36 cellular contexts compared by ENCODE assay signal in genomic region chr2:137997733-137998132, GRCh38. TPM values are rescaled to one million over a fixed set of nuclear protein-coding genes. Genes with fewer than 3 reads are reported as not detected.
"Had no signal": no experiment of that assay in that cellular context is flagged by ENCODE, and none has a peak within 500 bp of the region (broad histone marks: within the 10 kb centered on the region; RNA-seq: fewer than 3 reads in every experiment).

No MANE protein-coding gene starts in this region.

- H3K4me3 ChIP-seq: adrenal gland, ascending aorta, body of pancreas, breast epithelium, cardiac muscle cell had no signal

- H3K27ac ChIP-seq: adrenal gland, ascending aorta, body of pancreas, brain microvascular endothelial cell, breast epithelium, cardiac muscle cell had no signal

- H3K36me3 ChIP-seq: adrenal gland, brain microvascular endothelial cell, breast epithelium, cardiac muscle cell had no signal

- H3K9me3 ChIP-seq: body of pancreas, breast epithelium had no signal

- FAIRE-seq: astrocyte, bronchial epithelial cell had no signal

- ATAC-seq: activated naive CD4-positive, alpha-beta T cell treated with anti-CD3 and anti-CD28 coated beads, Interleukin-2, amount 50 U/mL, for 72 hours; activated naive CD8-positive, alpha-beta T cell treated with anti-CD3 and anti-CD28 coated beads, Interleukin-2, amount 50 U/mL, for 24 hours; activated T-cell treated with anti-CD3 and anti-CD28 coated beads, Interleukin-2, amount 50 U/mL, for 4 hours; activated T-cell treated with anti-CD3 and anti-CD28 coated beads, Interleukin-2, amount 50 U/mL, for 72 hours; activated T-helper 17 cell treated with anti-CD3 and anti-CD28 coated beads, Interleukin-2, amount 50 U/mL, for 72 hours; body of pancreas had no signal

- DNase-seq: activated effector memory CD4-positive, alpha-beta T cell treated with anti-CD3 and anti-CD28 coated beads, Interleukin-2, amount 50 U/mL, for 16 hours; activated effector memory CD4-positive, alpha-beta T cell treated with Interleukin-2 at 50 U/mL for 16 hours; activated gamma-delta T cell; activated gamma-delta T cell treated with Interleukin-2 at 50 U/mL for 16 hours; activated naive CD4-positive, alpha-beta T cell; activated naive CD4-positive, alpha-beta T cell treated with anti-CD3 and anti-CD28 coated beads for 36 hours; activated naive CD4-positive, alpha-beta T cell treated with anti-CD3 and anti-CD28 coated beads, Interleukin-2, amount 10 ng/mL, durations not matched to agents 7 days and 5 days; activated naive CD4-positive, alpha-beta T cell treated with anti-CD3 and anti-CD28 coated beads, Interleukin-2, amount 50 U/mL, for 16 hours; activated naive CD4-positive, alpha-beta T cell treated with Interleukin-2 at 50 U/mL for 16 hours; activated naive CD8-positive, alpha-beta T cell treated with anti-CD3 and anti-CD28 coated beads for 36 hours; activated naive CD8-positive, alpha-beta T cell treated with anti-CD3 and anti-CD28 coated beads, Interleukin-2, amount 10 ng/mL, durations not matched to agents 7 days and 5 days; activated naive CD8-positive, alpha-beta T cell treated with anti-CD3 and anti-CD28 coated beads, Interleukin-2, amount 50 U/mL, for 24 hours; activated T-cell treated with anti-CD3 and anti-CD28 coated beads, Interleukin-2, amount 50 U/mL, for 1 hour; activated T-cell treated with anti-CD3 and anti-CD28 coated beads, Interleukin-2, amount 50 U/mL, for 24 hours; activated T-cell treated with anti-CD3 and anti-CD28 coated beads, Interleukin-2, amount 50 U/mL, for 4 hours; activated T-cell treated with anti-CD3 and anti-CD28 coated beads, Interleukin-2, amount 50 U/mL, for 48 hours; activated T-cell treated with anti-CD3 and anti-CD28 coated beads, Interleukin-2, amount 50 U/mL, for 72 hours; adrenal gland; amniotic stem cell; amygdala; anterior cingulate cortex; aorta; body of pancreas; brain microvascular endothelial cell; caudate nucleus; central memory CD4-positive, alpha-beta T cell; cerebellar nuclear complex had no signal

- H3K27me3 ChIP-seq: adrenal gland, ascending aorta, body of pancreas, brain microvascular endothelial cell, breast epithelium, cardiac muscle cell had no signal

- H3K4me1 ChIP-seq: adrenal gland, ascending aorta, body of pancreas, breast epithelium had no signal

RNA-seq across cellular contexts. Expression of gene HNMT, which starts 33.5 kb away (rescaled TPM):
- total RNA-seq: activated naive CD4-positive, alpha-beta T cell treated with anti-CD3 and anti-CD28 coated beads for 36 hours; activated naive CD4-positive, alpha-beta T cell treated with anti-CD3 and anti-CD28 coated beads, Interleukin-2, amount 50 U/mL, for 72 hours; activated naive CD8-positive, alpha-beta T cell treated with anti-CD3 and anti-CD28 coated beads for 36 hours; activated T-cell treated with anti-CD3 and anti-CD28 coated beads, Interleukin-2, amount 50 U/mL, for 4 hours; activated T-cell treated with anti-CD3 and anti-CD28 coated beads, Interleukin-2, amount 50 U/mL, for 72 hours; activated T-helper 1 cell treated with anti-CD3 and anti-CD28 coated beads, Interleukin-12 subunit alpha, Interleukin-12 subunit beta, Interleukin-2, Interleukin-4 antibody, amounts not matched to agents 30 ng/mL and 10 ng/mL and 1 ng/mL, durations not matched to agents 14 hours and 24 hours and 36 hours; activated T-helper 17 cell treated with anti-CD3 and anti-CD28 coated beads, Interleukin-2, amount 50 U/mL, for 72 hours; activated T-helper 2 cell treated with anti-CD3 and anti-CD28 coated beads, Interferon-gamma antibody, Interleukin-2, Interleukin-4, amounts not matched to agents 10 μg/mL and 5 μg/mL and 100 μg/mL, durations not matched to agents 14 hours and 24 hours and 36 hours had no signal
